ENCODE assay signal across 1 cellular context in genomic region chr17:37679995-37680394, GRCh38.
TF ChIP-seq lines count a peak whose summit lies in the region.
"Not testable (repeated sequence)": the region's sequence is repeated elsewhere in the genome, so short reads cannot be mapped to it uniquely, and the experiment has no call there.

No MANE protein-coding gene starts in this region.

- not testable (repeated sequence) for H3K4me1 ChIP-seq in HEK293 (ENCODE audit: control insufficient read depth, insufficient read depth, low read length)

- not testable (repeated sequence) for H3K9me3 ChIP-seq in HEK293 (ENCODE audit: control insufficient read depth, insufficient read depth, low read depth, low read length)

- H3K36me3 ChIP-seq in HEK293 (ENCODE audit: control insufficient read depth in 2 of 2, insufficient read depth in 1 of 2, low read length in 2 of 2) = not testable (repeated sequence)

- H3K4me3 ChIP-seq in HEK293 (ENCODE audit: low read depth, low read length) = not testable (repeated sequence)

- POLR2A ChIA-PET in HEK293 (lab: Yijun Ruan, JAX) = not testable (repeated sequence)

- CTCF ChIA-PET in HEK293 (lab: Yijun Ruan, JAX) = interaction anchor here (0.7 kb wide), 1 partner anchor 109 kb away, joined by 3 read pairs; no protein-coding TSS in a partner anchor

- H3K27ac ChIP-seq in HEK293 (ENCODE audit: extremely low read depth, low read depth, low read length) = not testable (repeated sequence)

- not testable (repeated sequence) for TF ChIP-seq CTCF in HEK293 (tag by site-specific recombination; IDR thresholded peaks at IDR 0.05)

TF ChIP-seq in HEK293, 187 proteins besides CTCF, POLR2A, EP300 and RAD21:
- TF ChIP-seq SCRT2 (tag by site-specific recombination; IDR thresholded peaks at IDR 0.05) (peak; percentile 98), SCRT1 (tag by site-specific recombination; IDR thresholded peaks at IDR 0.05; ENCODE audit: borderline replicate concordance) (peak; percentile 98), ZNF558 (tag by site-specific recombination; IDR thresholded peaks at IDR 0.05) (0 out of 2 replicates have a peak, but pooled peaks have one; percentile 46)
